1 cellular context compared by ENCODE assay signal in genomic region chr2:61855178-61855523, GRCh38.
TF ChIP-seq lines count a peak whose summit lies in the region.

No MANE protein-coding gene starts in this region.

TF ChIP-seq in HepG2, 621 proteins besides CTCF, POLR2A, EP300 and RAD21 (continued from another document and continues in another):
- TF ChIP-seq ZSCAN29 (CRISPR knock-in tag; conservative IDR thresholded peaks at IDR 0.05), result peak; percentile 88; the same call in 1 of the 2 replicates
- 0 out of 2 replicates have a peak, but pooled peaks have one; percentile 21 for TF ChIP-seq MIER2 (CRISPR knock-in tag; IDR thresholded peaks at IDR 0.05)
- TF ChIP-seq ZNF296 (CRISPR knock-in tag; conservative IDR thresholded peaks at IDR 0.05), result 0 out of 2 replicates have a peak, but pooled peaks have one; percentile 3
- no peak; the same call in 1 of the 2 replicates for TF ChIP-seq ELF1 (CRISPR knock-in tag; IDR thresholded peaks at IDR 0.05)
- TF ChIP-seq ZNF605 (CRISPR knock-in tag; IDR thresholded peaks at IDR 0.05), result peak; percentile 76; the same call in 1 of the 2 replicates
- TF ChIP-seq ZNF501 (CRISPR knock-in tag; IDR thresholded peaks at IDR 0.05), result peak; percentile 87
- no peak for TF ChIP-seq ZNF616 (CRISPR knock-in tag; IDR thresholded peaks at IDR 0.05; ENCODE audit: low read depth)
- 0 out of 2 replicates have a peak, but pooled peaks have one; percentile 6 for TF ChIP-seq PHF21A (CRISPR knock-in tag; IDR thresholded peaks at IDR 0.05)
- TF ChIP-seq RBAK (CRISPR knock-in tag; IDR thresholded peaks at IDR 0.05), result no peak
- TF ChIP-seq U2AF2 (IDR thresholded peaks at IDR 0.05; ENCODE audit: low read depth, low read length), result no peak
- 0 out of 2 replicates have a peak, but pooled peaks have one; percentile 14 for TF ChIP-seq NCOA1 (CRISPR knock-in tag; IDR thresholded peaks at IDR 0.05)
- 0 out of 2 replicates have a peak, but pooled peaks have one; percentile 7 for TF ChIP-seq CHCHD3 (CRISPR knock-in tag; IDR thresholded peaks at IDR 0.05)
- peak; percentile 96 for TF ChIP-seq UBTF (CRISPR knock-in tag; IDR thresholded peaks at IDR 0.05)
- TF ChIP-seq HOMEZ (CRISPR knock-in tag; IDR thresholded peaks at IDR 0.05; ENCODE audit: low read depth), result 0 out of 2 replicates have a peak, but pooled peaks have one; percentile 5
- 0 out of 2 replicates have a peak, but pooled peaks have one; percentile 24 for TF ChIP-seq ZBTB7A (CRISPR knock-in tag; IDR thresholded peaks at IDR 0.05)
- 0 out of 2 replicates have a peak, but pooled peaks have one; percentile 7 for TF ChIP-seq ZNF280D (CRISPR knock-in tag; IDR thresholded peaks at IDR 0.05)
- peak; percentile 3; the same call in 1 of the 2 replicates for TF ChIP-seq JUN (CRISPR knock-in tag; IDR thresholded peaks at IDR 0.05)
- TF ChIP-seq KDM6A (CRISPR knock-in tag; IDR thresholded peaks at IDR 0.05; ENCODE audit: low read depth), result no peak
- TF ChIP-seq MYPOP (CRISPR knock-in tag; IDR thresholded peaks at IDR 0.05), result peak; percentile 28; the same call in 1 of the 2 replicates
- TF ChIP-seq ZNF704 (CRISPR knock-in tag; IDR thresholded peaks at IDR 0.05; ENCODE audit: borderline replicate concordance), result peak; percentile 77; the same call in 1 of the 2 replicates
- TF ChIP-seq PHF8 (CRISPR knock-in tag; IDR thresholded peaks at IDR 0.05), result 0 out of 2 replicates have a peak, but pooled peaks have one; percentile 11
- 0 out of 2 replicates have a peak, but pooled peaks have one; percentile 35 for TF ChIP-seq CCDC6 (CRISPR knock-in tag; IDR thresholded peaks at IDR 0.05)
- TF ChIP-seq ZNF337 (CRISPR knock-in tag; IDR thresholded peaks at IDR 0.05; ENCODE audit: borderline replicate concordance, low read depth), result 0 out of 2 replicates have a peak, but pooled peaks have one; percentile 10
- TF ChIP-seq IKZF5 (CRISPR knock-in tag; IDR thresholded peaks at IDR 0.05), result no peak
- TF ChIP-seq GMEB2 (CRISPR knock-in tag; IDR thresholded peaks at IDR 0.05; ENCODE audit: low read depth), result no peak
- TF ChIP-seq NONO (IDR thresholded peaks at IDR 0.05), result no peak
- TF ChIP-seq NONO (CRISPR knock-in tag; conservative IDR thresholded peaks at IDR 0.05), result peak; percentile 13; the same call in 1 of the 2 replicates
- TF ChIP-seq ZGPAT (CRISPR knock-in tag; IDR thresholded peaks at IDR 0.05), result no peak; the same call in 1 of the 2 replicates
- peak; percentile 95; the same call in 1 of the 2 replicates for TF ChIP-seq ZNF572 (CRISPR knock-in tag; IDR thresholded peaks at IDR 0.05)
- TF ChIP-seq ZMYM3 (CRISPR knock-in tag; IDR thresholded peaks at IDR 0.05), result peak; percentile 71; the same call in 1 of the 2 replicates
- peak; percentile 82; the same call in 1 of the 2 replicates for TF ChIP-seq ZNF749 (CRISPR knock-in tag; IDR thresholded peaks at IDR 0.05; ENCODE audit: borderline replicate concordance)
- TF ChIP-seq ZNF18 (CRISPR knock-in tag; IDR thresholded peaks at IDR 0.05; ENCODE audit: insufficient replicate concordance), result peak; percentile 53
- no peak for TF ChIP-seq ZBTB21 (CRISPR knock-in tag; IDR thresholded peaks at IDR 0.05)
- TF ChIP-seq ZNF687 (CRISPR knock-in tag; IDR thresholded peaks at IDR 0.05), result peak; percentile 66
- peak; percentile 1; the same call in 1 of the 2 replicates for TF ChIP-seq GZF1 (CRISPR knock-in tag; IDR thresholded peaks at IDR 0.05)
- no peak for TF ChIP-seq MLX (CRISPR knock-in tag; IDR thresholded peaks at IDR 0.05)
- peak; percentile 51; the same call in 1 of the 2 replicates for TF ChIP-seq ZNF430 (CRISPR knock-in tag; IDR thresholded peaks at IDR 0.05)
- no peak for TF ChIP-seq KLF9 (CRISPR knock-in tag; IDR thresholded peaks at IDR 0.05; ENCODE audit: low read depth)
